Comparison of ENCODE assay signal across 23 cellular contexts in genomic region chr3:197007953-197008352, GRCh38.
"Had no signal": no experiment of that assay in that cellular context is flagged by ENCODE, and none has a peak within 500 bp of the region (broad histone marks: within the 10 kb centered on the region; RNA-seq: fewer than 3 reads in every experiment).

No MANE protein-coding gene starts in this region.

- H3K27ac Mint-ChIP-seq: activated CD4-positive, alpha-beta memory T cell treated with anti-CD3 and anti-CD28 coated beads, Interleukin-2, amount 10 ng/mL, durations not matched to agents 7 days and 5 days; activated CD4-positive, alpha-beta T cell treated with anti-CD3 and anti-CD28 coated beads for 36 hours; activated naive CD4-positive, alpha-beta T cell treated with anti-CD3 and anti-CD28 coated beads, Interleukin-2, amount 10 ng/mL, durations not matched to agents 7 days and 5 days; activated naive CD8-positive, alpha-beta T cell treated with anti-CD3 and anti-CD28 coated beads for 36 hours; activated T-helper 17 cell treated with anti-CD3 and anti-CD28 coated beads, Interleukin-2, amount 50 U/mL, for 72 hours had no signal

- DNase-seq: activated CD4-positive, alpha-beta memory T cell treated with anti-CD3 and anti-CD28 coated beads, Interleukin-2, amount 10 ng/mL, durations not matched to agents 7 days and 5 days; activated CD4-positive, alpha-beta T cell treated with anti-CD3 and anti-CD28 coated beads for 36 hours; activated CD4-positive, alpha-beta T cell treated with anti-CD3 and anti-CD28 coated beads, Interleukin-2, amount 50 U/mL, for 1 hour; activated CD4-positive, CD25-positive, alpha-beta regulatory T cell; activated gamma-delta T cell; activated naive CD4-positive, alpha-beta T cell treated with anti-CD3 and anti-CD28 coated beads, Interleukin-2, amount 10 ng/mL, durations not matched to agents 7 days and 5 days; activated naive CD8-positive, alpha-beta T cell treated with anti-CD3 and anti-CD28 coated beads for 36 hours; activated T-cell treated with anti-CD3 and anti-CD28 coated beads for 4 hours; activated T-cell treated with anti-CD3 and anti-CD28 coated beads, Interleukin-2, amount 50 U/mL, for 48 hours; KBM-7; NCI-H1105 treated with DMSO at 0.1 percent for 48 hours; NCI-H1436 treated with DMSO at 0.1 percent for 48 hours; NCI-H187; NCI-H2081; NCI-H446; NCI-H524; Peyer's patch; SHP77 treated with DMSO at 0.1 percent for 48 hours; T-helper 2 cell; T1000 had no signal

- H3K27me3 Mint-ChIP-seq: activated CD4-positive, alpha-beta memory T cell treated with anti-CD3 and anti-CD28 coated beads, Interleukin-2, amount 10 ng/mL, durations not matched to agents 7 days and 5 days; activated CD4-positive, alpha-beta T cell treated with anti-CD3 and anti-CD28 coated beads for 36 hours; activated T-helper 17 cell treated with anti-CD3 and anti-CD28 coated beads, Interleukin-2, amount 50 U/mL, for 72 hours had no signal

- H3K4me3 Mint-ChIP-seq: activated CD4-positive, alpha-beta memory T cell treated with anti-CD3 and anti-CD28 coated beads, Interleukin-2, amount 10 ng/mL, durations not matched to agents 7 days and 5 days; activated CD4-positive, alpha-beta T cell treated with anti-CD3 and anti-CD28 coated beads for 36 hours; activated naive CD4-positive, alpha-beta T cell treated with anti-CD3 and anti-CD28 coated beads, Interleukin-2, amount 10 ng/mL, durations not matched to agents 7 days and 5 days; activated naive CD8-positive, alpha-beta T cell treated with anti-CD3 and anti-CD28 coated beads for 36 hours; activated T-helper 17 cell treated with anti-CD3 and anti-CD28 coated beads, Interleukin-2, amount 50 U/mL, for 72 hours had no signal

- H3K27me3 ChIP-seq: Peyer's patch had no signal

- H3K9me3 ChIP-seq: Peyer's patch had no signal

- H3K36me3 ChIP-seq: Peyer's patch had no signal

- H3K4me3 ChIP-seq: Peyer's patch had no signal

- H3K27ac ChIP-seq: Peyer's patch, RWPE1, VCaP had no signal

- H3K9me3 Mint-ChIP-seq: activated CD4-positive, alpha-beta memory T cell treated with anti-CD3 and anti-CD28 coated beads, Interleukin-2, amount 10 ng/mL, durations not matched to agents 7 days and 5 days; activated naive CD4-positive, alpha-beta T cell treated with anti-CD3 and anti-CD28 coated beads, Interleukin-2, amount 10 ng/mL, durations not matched to agents 7 days and 5 days; activated naive CD8-positive, alpha-beta T cell treated with anti-CD3 and anti-CD28 coated beads for 36 hours; activated T-helper 17 cell treated with anti-CD3 and anti-CD28 coated beads, Interleukin-2, amount 50 U/mL, for 72 hours had no signal

- ATAC-seq: activated CD4-positive, alpha-beta T cell treated with anti-CD3 and anti-CD28 coated beads for 36 hours; activated T-helper 17 cell treated with anti-CD3 and anti-CD28 coated beads, Interleukin-2, amount 50 U/mL, for 72 hours had no signal
